ENCODE assay signal across 1 cellular context in the genomic region with DNA sequence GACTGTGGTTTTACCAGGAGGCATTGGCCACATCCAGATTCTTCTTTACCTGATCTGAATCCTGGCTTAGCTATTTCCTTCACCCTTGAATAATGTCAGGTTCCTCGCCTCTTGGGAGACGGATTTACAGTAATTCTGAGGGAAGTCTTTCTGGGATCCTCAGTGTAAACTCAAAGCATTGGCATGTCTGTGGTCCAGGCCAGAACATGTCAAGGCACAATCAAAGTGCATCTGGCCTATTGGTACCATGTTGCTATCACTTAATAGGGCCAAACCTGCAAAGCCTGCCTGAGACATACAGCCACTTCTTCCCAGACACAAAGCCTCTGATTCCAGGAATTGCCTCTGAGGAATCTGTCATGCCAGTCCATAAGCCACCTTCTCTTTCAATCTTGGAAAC.
TF ChIP-seq lines count a peak whose summit lies in the region.

No MANE protein-coding gene starts in this region.

TF ChIP-seq in H1, 55 proteins besides CTCF, POLR2A, EP300 and RAD21:
- TF ChIP-seq TEAD4 (IDR thresholded peaks at IDR 0.05; ENCODE audit: low read depth, low read length) (no peak), SP1 (IDR thresholded peaks at IDR 0.05; ENCODE audit: low read depth, low read length) (no peak), RFX5 (IDR thresholded peaks at IDR 0.05; ENCODE audit: borderline replicate concordance, low read depth, low read length) (no peak), GTF2F1 (IDR thresholded peaks at IDR 0.05; ENCODE audit: borderline replicate concordance, low read depth, low read length) (no peak), SIX5 (IDR thresholded peaks at IDR 0.05; ENCODE audit: low read depth, low read length) (no peak), CTBP2 (IDR thresholded peaks at IDR 0.05; ENCODE audit: borderline replicate concordance, insufficient read depth, insufficient read length, low read length) (no peak), RBBP5 (IDR thresholded peaks at IDR 0.05; ENCODE audit: borderline replicate concordance, low read depth, low read length) (no peak), SIN3A (conservative IDR thresholded peaks at IDR 0.05 in 1 of 2, IDR thresholded peaks at IDR 0.05 in 1 of 2; ENCODE audit: low read depth in 1 of 2, low read length in 2 of 2) (no peak)
